In the genomic region with DNA sequence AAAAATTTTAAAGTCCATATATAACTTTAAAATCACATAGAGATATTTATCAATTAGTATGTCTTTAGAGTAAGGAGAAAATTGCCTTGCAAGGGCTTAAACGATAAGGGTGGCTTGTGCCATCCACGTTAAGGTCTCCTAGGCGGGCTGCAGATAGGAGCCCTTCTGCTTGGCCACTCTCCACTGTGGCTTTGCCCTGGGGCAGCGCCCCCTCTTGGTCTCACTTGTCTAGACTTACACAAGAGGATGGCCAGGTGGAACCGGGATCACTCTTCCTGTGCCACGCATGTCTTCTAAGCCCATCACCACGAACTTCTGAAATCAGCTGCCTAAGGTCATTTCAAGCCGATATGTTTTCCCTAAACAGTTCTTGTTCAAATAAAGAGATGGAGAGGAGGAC, we compare ENCODE assay signal across 9 cellular contexts. TPM values are rescaled to one million over a fixed set of nuclear protein-coding genes. Genes with fewer than 3 reads are reported as not detected.
A peak's percentile ranks its signal among the peaks of the same experiment; 100 is the strongest.
DNase-seq lines count a peak whose midpoint lies in the region; ATAC-seq lines count a peak whose summit lies in the region.
"Had no signal": no experiment of that assay in that cellular context is flagged by ENCODE, and none has a peak within 500 bp of the region (broad histone marks: within the 10 kb centered on the region; RNA-seq: fewer than 3 reads in every experiment).

No MANE protein-coding gene starts in this region.

- no peak overlapping the region for H4K5ac ChIP-seq in mesendoderm (ENCODE audit: low read length)

- H3K79me2 ChIP-seq in mesendoderm (ENCODE audit: control insufficient read depth, insufficient read depth, low read length) = peaks cover 11% of the 10 kb centered on the region

- no peak overlapping the region for H4K8ac ChIP-seq in mesendoderm (ENCODE audit: low read depth, low read length)

- no CpG with 5 or more reads among the region's 8 CpGs for WGBS in mesendoderm (ENCODE audit: extremely low coverage, insufficient coverage, low lambda C conversion rate)

- H3K4ac ChIP-seq in mesendoderm (ENCODE audit: low read depth, low read length) = no peak overlapping the region

- H3K56ac ChIP-seq in mesendoderm (ENCODE audit: low read length) = no peak overlapping the region

- peaks cover 2% of the 10 kb centered on the region for H3K4me1 ChIP-seq in mesendoderm (ENCODE audit: control insufficient read depth, low read depth, low read length)
- peaks cover 21% of the 10 kb centered on the region for H3K4me1 ChIP-seq in effector memory CD4-positive, alpha-beta T cell (ENCODE audit: control insufficient read depth, insufficient read depth, low read length, poor library complexity, severe bottlenecking)

- no peak overlapping the region for H2BK120ac ChIP-seq in mesendoderm (ENCODE audit: low read depth, low read length)

- peaks cover 9% of the 10 kb centered on the region for H3K79me1 ChIP-seq in mesendoderm (ENCODE audit: low read length)

- no peak overlapping the region for H2BK5ac ChIP-seq in mesendoderm (ENCODE audit: low read length)

- DNase-seq in DMS53 (lab: John Stamatoyannopoulos, UW) = peak; percentile 69
- no peak for DNase-seq in DMS53 treated with DMSO at 0.1 percent for 48 hours (lab: John Stamatoyannopoulos, UW; ENCODE audit: unreplicated experiment)
- DNase-seq in HuH-7 (ENCODE audit: low spot score) = peak; percentile 89
- DNase-seq in activated effector memory CD4-positive, alpha-beta T cell treated with Interleukin-2 at 50 U/mL for 16 hours = peak; percentile 9
- peak; percentile 77 for DNase-seq in mesendoderm
- no peak for DNase-seq in effector memory CD4-positive, alpha-beta T cell
- DNase-seq: caudate nucleus had no signal

- H3K36me3 ChIP-seq in mesendoderm (ENCODE audit: control insufficient read depth, insufficient read depth, low read length) = no peaks in the 10 kb centered on the region
- H3K36me3 ChIP-seq in effector memory CD4-positive, alpha-beta T cell (ENCODE audit: control insufficient read depth, insufficient read depth, low read length) = peaks cover 40% of the 10 kb centered on the region

- H3K18ac ChIP-seq in mesendoderm (ENCODE audit: low read length) = no peak overlapping the region

- no peaks in the 10 kb centered on the region for H3K27me3 ChIP-seq in mesendoderm (ENCODE audit: insufficient read depth, low read length, poor library complexity)
- H3K27me3 ChIP-seq in effector memory CD4-positive, alpha-beta T cell (replicated peaks; ENCODE audit: control insufficient read depth, insufficient read depth, low read length, poor library complexity, severe bottlenecking) = no peaks in the 10 kb centered on the region

- H3K23ac ChIP-seq in mesendoderm (ENCODE audit: low read length) = no peak overlapping the region

- no peaks in the 10 kb centered on the region for H3K9me3 ChIP-seq in effector memory CD4-positive, alpha-beta T cell (ENCODE audit: control insufficient read depth, low read length)

- ATAC-seq in HG02571 (IDR thresholded peaks at IDR 0.05; ENCODE audit: unreplicated experiment) (no peak), GM21737 (IDR thresholded peaks at IDR 0.05; ENCODE audit: unreplicated experiment) (no peak)

- no peak overlapping the region for H3K4me2 ChIP-seq in mesendoderm (ENCODE audit: low read length)

- no peak overlapping the region for H3K4me3 ChIP-seq in mesendoderm (ENCODE audit: low read length)
- no peak overlapping the region for H3K4me3 ChIP-seq in effector memory CD4-positive, alpha-beta T cell (ENCODE audit: insufficient read depth, low read depth, low read length, poor library complexity, severe bottlenecking)

- no peak overlapping the region for H2AK5ac ChIP-seq in mesendoderm (ENCODE audit: low read length)

- no peak overlapping the region for H2BK15ac ChIP-seq in mesendoderm (replicated peaks; ENCODE audit: low read depth)

- no peak overlapping the region for H3K27ac ChIP-seq in mesendoderm (ENCODE audit: low read depth, low read length)
- no peak overlapping the region for H3K27ac ChIP-seq in effector memory CD4-positive, alpha-beta T cell (ENCODE audit: insufficient read depth, low read length, poor library complexity, severe bottlenecking)

- no peak overlapping the region for H3K9ac ChIP-seq in mesendoderm (ENCODE audit: low read length)

RNA-seq across cellular contexts. Expression of a gene that starts 2.9 kb away (rescaled TPM):
- 34.2 TPM for polyA plus RNA-seq in mesendoderm (2013, experiment 1 of 2)
- 34.4 TPM for polyA plus RNA-seq in mesendoderm (2013, experiment 2 of 2)

RNA-seq across cellular contexts. Expression of a gene that starts 19.8 kb away (rescaled TPM):
- polyA plus RNA-seq in mesendoderm (2013, experiment 1 of 2) = 50.9 TPM
- polyA plus RNA-seq in mesendoderm (2013, experiment 2 of 2) = 48.8 TPM

RNA-seq across cellular contexts. Expression of a gene that starts 27.2 kb away (rescaled TPM):
- 2.0 TPM for polyA plus RNA-seq in mesendoderm (2013, experiment 1 of 2)
- 2.3 TPM for polyA plus RNA-seq in mesendoderm (2013, experiment 2 of 2)

RNA-seq across cellular contexts. Expression of a gene that starts 48.8 kb away (rescaled TPM):
- 5.9 TPM for polyA plus RNA-seq in mesendoderm (2013, experiment 1 of 2)
- polyA plus RNA-seq in mesendoderm (2013, experiment 2 of 2) = 5.4 TPM

Comparison
In these comparisons a context has a peak if more than half of its experiments do, and no peak if none do; other contexts are left out.
1. DNase-seq: peak in DMS53 (single experiment), HuH-7 (single experiment), activated effector memory CD4-positive, alpha-beta T cell treated with Interleukin-2 at 50 U/mL for 16 hours (single experiment) and mesendoderm (single experiment); none in DMS53 treated with DMSO at 0.1 percent for 48 hours (single experiment) and effector memory CD4-positive, alpha-beta T cell (0 of 3).